8 cellular contexts compared by ENCODE assay signal in the genomic region with DNA sequence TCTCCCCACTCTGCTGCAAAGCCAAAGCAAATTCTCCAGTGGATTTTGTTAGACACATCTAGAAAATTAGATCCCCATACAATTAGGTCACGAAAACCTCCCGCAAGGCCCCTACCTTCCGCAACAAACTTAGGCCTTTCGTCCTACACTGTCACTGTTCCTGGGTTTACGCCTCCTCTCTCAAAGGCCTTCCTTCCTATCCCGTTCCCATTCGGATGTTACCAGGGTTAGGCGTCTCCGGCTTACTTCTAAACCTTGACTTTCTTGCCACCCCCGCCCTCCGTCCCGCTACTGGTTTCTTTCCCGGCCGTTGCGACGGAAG. TPM values are rescaled to one million over a fixed set of nuclear protein-coding genes. Genes with fewer than 3 reads are reported as not detected.
A peak's percentile ranks its signal among the peaks of the same experiment; 100 is the strongest.
DNase-seq lines count a peak whose midpoint lies in the region; ATAC-seq and TF ChIP-seq lines count a peak whose summit lies in the region.

No MANE protein-coding gene starts in this region.

- H3K4me3 ChIP-seq in body of pancreas, result peak overlapping the region; percentile 64 to 85
- H3K4me3 ChIP-seq in right lobe of liver, result peak overlapping the region; percentile 88 to 94 (median 92)
- peak overlapping the region; percentile 95 for H3K4me3 ChIP-seq in upper lobe of right lung

- H3K27me3 Mint-ChIP-seq in activated naive CD4-positive, alpha-beta T cell treated with anti-CD3 and anti-CD28 coated beads for 36 hours (ENCODE audit: low read depth), result peaks cover 2% of the 10 kb centered on the region

- peak overlapping the region; percentile 91 for H3K4me3 Mint-ChIP-seq in activated naive CD4-positive, alpha-beta T cell treated with anti-CD3 and anti-CD28 coated beads for 36 hours

- no peaks in the 10 kb centered on the region for H3K27me3 ChIP-seq in body of pancreas
- no peaks in the 10 kb centered on the region for H3K27me3 ChIP-seq in right lobe of liver
- H3K27me3 ChIP-seq in upper lobe of right lung, result no peaks in the 10 kb centered on the region

- peaks cover 19% of the 10 kb centered on the region for H3K36me3 Mint-ChIP-seq in activated naive CD4-positive, alpha-beta T cell treated with anti-CD3 and anti-CD28 coated beads for 36 hours (ENCODE audit: low read depth)

- intact Hi-C loops in activated naive CD4-positive, alpha-beta T cell treated with anti-CD3 and anti-CD28 coated beads for 36 hours (cut with micrococcal nuclease), result loop anchor here (1.0 to 10.0 kb wide), 7 partner anchors 15 to 1203 kb away; a partner anchor contains a TSS
- intact Hi-C loops in body of pancreas (cut with DNase I), result no loop called here
- intact Hi-C loops in right lobe of liver (cut with DNase I), result no loop called here
- intact Hi-C loops in upper lobe of right lung (cut with DNase I), result no loop called here

- no peak for TF ChIP-seq CTCF in body of pancreas (IDR thresholded peaks at IDR 0.05)
- TF ChIP-seq CTCF in right lobe of liver (IDR thresholded peaks at IDR 0.05), result no peak
- no peak for TF ChIP-seq CTCF in upper lobe of right lung (IDR thresholded peaks at IDR 0.05)

- H3K36me3 ChIP-seq in body of pancreas (replicated peaks in 1 of 2; ENCODE audit: insufficient read depth in 1 of 2, low read depth in 2 of 2) (peaks cover 0 to 19% of the 10 kb centered on the region in 2 donors), right lobe of liver (peaks cover 6 to 35% (median 18%) of the 10 kb centered on the region in 4 donors), upper lobe of right lung (peaks cover 37% of the 10 kb centered on the region)

- ATAC-seq in HG03520 (IDR thresholded peaks at IDR 0.05; ENCODE audit: unreplicated experiment), result peak; percentile 16
- ATAC-seq in body of pancreas, result peak; percentile 38
- ATAC-seq in right lobe of liver, result peak; percentile 46 to 62 (median 56)
- ATAC-seq in upper lobe of right lung, result peak; percentile 64

- H3K27ac ChIP-seq in body of pancreas (peak overlapping the region; percentile 87 to 99 (median 93)), right lobe of liver (peak overlapping the region; percentile 82 to 95 (median 91)), upper lobe of right lung (peak overlapping the region; percentile 99)

- H3K27ac Mint-ChIP-seq in activated naive CD4-positive, alpha-beta T cell treated with anti-CD3 and anti-CD28 coated beads for 36 hours, result peak overlapping the region; percentile 100

- CTCF ChIA-PET in activated naive CD4-positive, alpha-beta T cell treated with anti-CD3 and anti-CD28 coated beads for 36 hours (lab: Charles Lee), result interaction anchor here (1.1 to 5.6 kb wide), 2 partner anchors 20 to 36 kb away, joined by 4 to 33 read pairs; no protein-coding TSS in a partner anchor

- peaks cover 30% of the 10 kb centered on the region for H3K4me1 Mint-ChIP-seq in activated naive CD4-positive, alpha-beta T cell treated with anti-CD3 and anti-CD28 coated beads for 36 hours (ENCODE audit: low read depth)

- no peak for TF ChIP-seq POLR2A in body of pancreas (IDR thresholded peaks at IDR 0.05)
- no peak for TF ChIP-seq POLR2A in right lobe of liver (IDR thresholded peaks at IDR 0.05)

- H3K4me1 ChIP-seq in body of pancreas, result peaks cover 24% of the 10 kb centered on the region
- H3K4me1 ChIP-seq in right lobe of liver, result peaks cover 0 to 15% (median 5%) of the 10 kb centered on the region in 4 donors
- peaks cover 27% of the 10 kb centered on the region for H3K4me1 ChIP-seq in upper lobe of right lung

- H3K9me3 ChIP-seq in body of pancreas, result no peaks in the 10 kb centered on the region
- no peaks in the 10 kb centered on the region for H3K9me3 ChIP-seq in right lobe of liver
- no peaks in the 10 kb centered on the region for H3K9me3 ChIP-seq in upper lobe of right lung

- H3K9me3 Mint-ChIP-seq in activated naive CD4-positive, alpha-beta T cell treated with anti-CD3 and anti-CD28 coated beads for 36 hours, result no peaks in the 10 kb centered on the region

- WGBS in body of pancreas, 2 donors, result 0 to 1% methylated on average over 16 of the region's 16 CpGs
- WGBS in right lobe of liver (ENCODE audit: insufficient coverage, low coverage, low lambda C conversion rate, missing lambda C conversion rate), result 0% methylated on average over 16 of the region's 16 CpGs

- DNase-seq in activated naive CD4-positive, alpha-beta T cell treated with anti-CD3 and anti-CD28 coated beads for 36 hours, result no peak
- no peak for DNase-seq in activated naive CD4-positive, alpha-beta T cell treated with anti-CD3 and anti-CD28 coated beads, Interleukin-2, amount 50 U/mL, for 16 hours
- DNase-seq in body of pancreas (no peak), right lobe of liver (no peak), upper lobe of right lung (no peak), DMS114 treated with DMSO at 0.1 percent for 48 hours (lab: John Stamatoyannopoulos, UW; ENCODE audit: unreplicated experiment) (no peak), NCI-H1694 (lab: John Stamatoyannopoulos, UW) (no peak)

RNA-seq across cellular contexts. Expression of a gene that starts 0.8 kb away (rescaled TPM):
- 10 to 100 TPM; 38.2 to 39.4 TPM for total RNA-seq in activated naive CD4-positive, alpha-beta T cell treated with anti-CD3 and anti-CD28 coated beads for 36 hours
- total RNA-seq in body of pancreas (10 to 100 TPM in 1 of 2 donors, 1 to 10 TPM in 1; 6.9 to 13.0 TPM), right lobe of liver (10 to 100 TPM in 5 of 6 experiments, 1 to 10 TPM in 1; 8.2 to 17.3 (median 11.3) TPM), upper lobe of right lung (29.5 TPM)

RNA-seq across cellular contexts. Expression of a gene that starts 32.6 kb away (rescaled TPM):
- 10 to 100 TPM; 15.4 to 15.9 TPM for total RNA-seq in activated naive CD4-positive, alpha-beta T cell treated with anti-CD3 and anti-CD28 coated beads for 36 hours
- total RNA-seq in body of pancreas (10 to 100 TPM; 12.7 to 13.8 TPM), right lobe of liver (10 to 100 TPM in 1 of 6 experiments, 1 to 10 TPM in 5; 6.2 to 10.5 (median 7.7) TPM), upper lobe of right lung (11.2 TPM)
